ENCODE assay signal across 1 cellular context in the genomic region with DNA sequence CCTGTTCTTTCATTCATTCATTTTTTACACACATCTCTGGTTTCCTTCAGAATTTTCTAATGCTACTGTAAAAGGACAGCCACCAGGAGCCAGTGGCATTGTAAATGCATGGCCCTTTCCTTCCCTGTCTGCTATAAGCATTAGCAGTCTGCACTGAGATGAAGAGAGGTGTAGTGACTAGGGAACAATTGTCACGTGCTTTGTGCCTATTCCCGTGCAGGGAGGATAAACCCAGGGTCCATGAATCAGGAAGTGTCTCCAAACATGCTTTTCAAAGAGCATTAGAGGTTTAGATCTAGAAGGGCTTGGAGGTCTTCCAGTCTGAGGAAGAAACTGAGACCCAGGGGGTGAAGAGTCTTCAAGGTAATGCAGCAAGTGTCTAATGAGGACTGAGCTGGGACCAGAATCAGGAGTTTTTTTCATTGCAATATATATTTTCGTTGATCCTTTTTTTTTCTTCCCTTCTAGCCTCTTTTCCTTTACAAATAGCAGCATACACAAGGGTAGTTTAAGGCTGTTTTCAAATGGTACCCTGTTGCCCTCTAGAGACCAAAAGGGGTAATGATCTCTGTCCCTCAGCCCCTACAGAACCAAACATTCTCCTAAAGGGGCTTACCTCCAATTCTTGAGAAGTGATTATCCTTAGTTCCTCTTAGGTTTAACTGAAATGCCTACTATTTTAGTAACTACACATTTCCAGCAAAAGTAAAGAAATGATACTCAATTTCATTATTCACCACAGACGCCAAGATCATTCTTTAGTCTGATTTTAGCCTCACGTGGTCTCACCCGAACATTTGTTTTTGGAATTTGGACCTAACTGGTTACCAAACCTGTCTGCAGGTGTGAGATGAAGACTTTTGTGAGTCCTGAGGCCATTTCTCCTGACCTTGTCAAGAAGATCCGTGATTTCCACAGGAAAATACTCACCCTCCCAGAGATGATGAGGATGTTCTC.
TF ChIP-seq lines count a peak whose summit lies in the region.

No MANE protein-coding gene starts in this region.

TF ChIP-seq in K562, 482 proteins besides CTCF, POLR2A, EP300 and RAD21 (continues in another document):
- TF ChIP-seq ZNF408 (CRISPR knock-in tag; IDR thresholded peaks at IDR 0.05; ENCODE audit: low read depth) = no peak
- TF ChIP-seq, protein P1, sequence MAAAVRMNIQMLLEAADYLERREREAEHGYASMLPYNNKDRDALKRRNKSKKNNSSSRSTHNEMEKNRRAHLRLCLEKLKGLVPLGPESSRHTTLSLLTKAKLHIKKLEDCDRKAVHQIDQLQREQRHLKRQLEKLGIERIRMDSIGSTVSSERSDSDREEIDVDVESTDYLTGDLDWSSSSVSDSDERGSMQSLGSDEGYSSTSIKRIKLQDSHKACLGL (CRISPR knock-in tag; IDR thresholded peaks at IDR 0.05; ENCODE audit: borderline replicate concordance, poor library complexity, severe bottlenecking) = no peak
- TF ChIP-seq XRCC3 (IDR thresholded peaks at IDR 0.05) = no peak
- TF ChIP-seq, protein P2, sequence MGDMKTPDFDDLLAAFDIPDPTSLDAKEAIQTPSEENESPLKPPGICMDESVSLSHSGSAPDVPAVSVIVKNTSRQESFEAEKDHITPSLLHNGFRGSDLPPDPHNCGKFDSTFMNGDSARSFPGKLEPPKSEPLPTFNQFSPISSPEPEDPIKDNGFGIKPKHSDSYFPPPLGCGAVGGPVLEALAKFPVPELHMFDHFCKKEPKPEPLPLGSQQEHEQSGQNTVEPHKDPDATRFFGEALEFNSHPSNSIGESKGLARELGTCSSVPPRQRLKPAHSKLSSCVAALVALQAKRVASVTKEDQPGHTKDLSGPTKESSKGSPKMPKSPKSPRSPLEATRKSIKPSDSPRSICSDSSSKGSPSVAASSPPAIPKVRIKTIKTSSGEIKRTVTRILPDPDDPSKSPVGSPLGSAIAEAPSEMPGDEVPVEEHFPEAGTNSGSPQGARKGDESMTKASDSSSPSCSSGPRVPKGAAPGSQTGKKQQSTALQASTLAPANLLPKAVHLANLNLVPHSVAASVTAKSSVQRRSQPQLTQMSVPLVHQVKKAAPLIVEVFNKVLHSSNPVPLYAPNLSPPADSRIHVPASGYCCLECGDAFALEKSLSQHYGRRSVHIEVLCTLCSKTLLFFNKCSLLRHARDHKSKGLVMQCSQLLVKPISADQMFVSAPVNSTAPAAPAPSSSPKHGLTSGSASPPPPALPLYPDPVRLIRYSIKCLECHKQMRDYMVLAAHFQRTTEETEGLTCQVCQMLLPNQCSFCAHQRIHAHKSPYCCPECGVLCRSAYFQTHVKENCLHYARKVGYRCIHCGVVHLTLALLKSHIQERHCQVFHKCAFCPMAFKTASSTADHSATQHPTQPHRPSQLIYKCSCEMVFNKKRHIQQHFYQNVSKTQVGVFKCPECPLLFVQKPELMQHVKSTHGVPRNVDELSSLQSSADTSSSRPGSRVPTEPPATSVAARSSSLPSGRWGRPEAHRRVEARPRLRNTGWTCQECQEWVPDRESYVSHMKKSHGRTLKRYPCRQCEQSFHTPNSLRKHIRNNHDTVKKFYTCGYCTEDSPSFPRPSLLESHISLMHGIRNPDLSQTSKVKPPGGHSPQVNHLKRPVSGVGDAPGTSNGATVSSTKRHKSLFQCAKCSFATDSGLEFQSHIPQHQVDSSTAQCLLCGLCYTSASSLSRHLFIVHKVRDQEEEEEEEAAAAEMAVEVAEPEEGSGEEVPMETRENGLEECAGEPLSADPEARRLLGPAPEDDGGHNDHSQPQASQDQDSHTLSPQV (IDR thresholded peaks at IDR 0.05) = no peak
- TF ChIP-seq, protein P3, sequence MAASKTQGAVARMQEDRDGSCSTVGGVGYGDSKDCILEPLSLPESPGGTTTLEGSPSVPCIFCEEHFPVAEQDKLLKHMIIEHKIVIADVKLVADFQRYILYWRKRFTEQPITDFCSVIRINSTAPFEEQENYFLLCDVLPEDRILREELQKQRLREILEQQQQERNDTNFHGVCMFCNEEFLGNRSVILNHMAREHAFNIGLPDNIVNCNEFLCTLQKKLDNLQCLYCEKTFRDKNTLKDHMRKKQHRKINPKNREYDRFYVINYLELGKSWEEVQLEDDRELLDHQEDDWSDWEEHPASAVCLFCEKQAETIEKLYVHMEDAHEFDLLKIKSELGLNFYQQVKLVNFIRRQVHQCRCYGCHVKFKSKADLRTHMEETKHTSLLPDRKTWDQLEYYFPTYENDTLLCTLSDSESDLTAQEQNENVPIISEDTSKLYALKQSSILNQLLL (CRISPR knock-in tag; IDR thresholded peaks at IDR 0.05; ENCODE audit: borderline replicate concordance) = no peak
- no peak for TF ChIP-seq SMARCE1 (IDR thresholded peaks at IDR 0.05)
- TF ChIP-seq BRCA1 (IDR thresholded peaks at IDR 0.05) = no peak
- no peak for TF ChIP-seq BRCA1 (CRISPR knock-in tag; IDR thresholded peaks at IDR 0.05)
- TF ChIP-seq TEAD4 (IDR thresholded peaks at IDR 0.05; ENCODE audit: low read length) = 0 out of 2 replicates have a peak, but pooled peaks have one; percentile 16
- no peak for TF ChIP-seq TEAD4 (CRISPR knock-in tag; IDR thresholded peaks at IDR 0.05; ENCODE audit: borderline replicate concordance)
- TF ChIP-seq, protein P4, sequence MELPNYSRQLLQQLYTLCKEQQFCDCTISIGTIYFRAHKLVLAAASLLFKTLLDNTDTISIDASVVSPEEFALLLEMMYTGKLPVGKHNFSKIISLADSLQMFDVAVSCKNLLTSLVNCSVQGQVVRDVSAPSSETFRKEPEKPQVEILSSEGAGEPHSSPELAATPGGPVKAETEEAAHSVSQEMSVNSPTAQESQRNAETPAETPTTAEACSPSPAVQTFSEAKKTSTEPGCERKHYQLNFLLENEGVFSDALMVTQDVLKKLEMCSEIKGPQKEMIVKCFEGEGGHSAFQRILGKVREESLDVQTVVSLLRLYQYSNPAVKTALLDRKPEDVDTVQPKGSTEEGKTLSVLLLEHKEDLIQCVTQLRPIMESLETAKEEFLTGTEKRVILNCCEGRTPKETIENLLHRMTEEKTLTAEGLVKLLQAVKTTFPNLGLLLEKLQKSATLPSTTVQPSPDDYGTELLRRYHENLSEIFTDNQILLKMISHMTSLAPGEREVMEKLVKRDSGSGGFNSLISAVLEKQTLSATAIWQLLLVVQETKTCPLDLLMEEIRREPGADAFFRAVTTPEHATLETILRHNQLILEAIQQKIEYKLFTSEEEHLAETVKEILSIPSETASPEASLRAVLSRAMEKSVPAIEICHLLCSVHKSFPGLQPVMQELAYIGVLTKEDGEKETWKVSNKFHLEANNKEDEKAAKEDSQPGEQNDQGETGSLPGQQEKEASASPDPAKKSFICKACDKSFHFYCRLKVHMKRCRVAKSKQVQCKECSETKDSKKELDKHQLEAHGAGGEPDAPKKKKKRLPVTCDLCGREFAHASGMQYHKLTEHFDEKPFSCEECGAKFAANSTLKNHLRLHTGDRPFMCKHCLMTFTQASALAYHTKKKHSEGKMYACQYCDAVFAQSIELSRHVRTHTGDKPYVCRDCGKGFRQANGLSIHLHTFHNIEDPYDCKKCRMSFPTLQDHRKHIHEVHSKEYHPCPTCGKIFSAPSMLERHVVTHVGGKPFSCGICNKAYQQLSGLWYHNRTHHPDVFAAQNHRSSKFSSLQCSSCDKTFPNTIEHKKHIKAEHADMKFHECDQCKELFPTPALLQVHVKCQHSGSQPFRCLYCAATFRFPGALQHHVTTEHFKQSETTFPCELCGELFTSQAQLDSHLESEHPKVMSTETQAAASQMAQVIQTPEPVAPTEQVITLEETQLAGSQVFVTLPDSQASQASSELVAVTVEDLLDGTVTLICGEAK (IDR thresholded peaks at IDR 0.05) = no peak
- TF ChIP-seq, protein P4 (CRISPR knock-in tag; IDR thresholded peaks at IDR 0.05) = no peak
- no peak for TF ChIP-seq TOE1 (IDR thresholded peaks at IDR 0.05; ENCODE audit: borderline replicate concordance)
- no peak for TF ChIP-seq TOE1 (CRISPR knock-in tag; IDR thresholded peaks at IDR 0.05; ENCODE audit: borderline replicate concordance, low read depth)
- TF ChIP-seq, protein P5, sequence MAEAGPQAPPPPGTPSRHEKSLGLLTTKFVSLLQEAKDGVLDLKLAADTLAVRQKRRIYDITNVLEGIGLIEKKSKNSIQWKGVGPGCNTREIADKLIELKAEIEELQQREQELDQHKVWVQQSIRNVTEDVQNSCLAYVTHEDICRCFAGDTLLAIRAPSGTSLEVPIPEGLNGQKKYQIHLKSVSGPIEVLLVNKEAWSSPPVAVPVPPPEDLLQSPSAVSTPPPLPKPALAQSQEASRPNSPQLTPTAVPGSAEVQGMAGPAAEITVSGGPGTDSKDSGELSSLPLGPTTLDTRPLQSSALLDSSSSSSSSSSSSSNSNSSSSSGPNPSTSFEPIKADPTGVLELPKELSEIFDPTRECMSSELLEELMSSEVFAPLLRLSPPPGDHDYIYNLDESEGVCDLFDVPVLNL (CRISPR knock-in tag; IDR thresholded peaks at IDR 0.05; ENCODE audit: low read depth) = no peak
- no peak for TF ChIP-seq MECOM (CRISPR knock-in tag; IDR thresholded peaks at IDR 0.05)
- TF ChIP-seq CBFB (CRISPR knock-in tag; IDR thresholded peaks at IDR 0.05) = no peak
- TF ChIP-seq, protein P6, sequence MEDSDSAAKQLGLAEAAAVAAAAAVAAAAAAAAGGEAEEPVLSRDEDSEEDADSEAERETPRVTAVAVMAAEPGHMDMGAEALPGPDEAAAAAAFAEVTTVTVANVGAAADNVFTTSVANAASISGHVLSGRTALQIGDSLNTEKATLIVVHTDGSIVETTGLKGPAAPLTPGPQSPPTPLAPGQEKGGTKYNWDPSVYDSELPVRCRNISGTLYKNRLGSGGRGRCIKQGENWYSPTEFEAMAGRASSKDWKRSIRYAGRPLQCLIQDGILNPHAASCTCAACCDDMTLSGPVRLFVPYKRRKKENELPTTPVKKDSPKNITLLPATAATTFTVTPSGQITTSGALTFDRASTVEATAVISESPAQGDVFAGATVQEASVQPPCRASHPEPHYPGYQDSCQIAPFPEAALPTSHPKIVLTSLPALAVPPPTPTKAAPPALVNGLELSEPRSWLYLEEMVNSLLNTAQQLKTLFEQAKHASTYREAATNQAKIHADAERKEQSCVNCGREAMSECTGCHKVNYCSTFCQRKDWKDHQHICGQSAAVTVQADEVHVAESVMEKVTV (CRISPR knock-in tag; IDR thresholded peaks at IDR 0.05) = peak; percentile 80
- no peak for TF ChIP-seq ZNF197 (CRISPR knock-in tag; IDR thresholded peaks at IDR 0.05; ENCODE audit: low read depth)
- no peak for TF ChIP-seq NEUROD1 (IDR thresholded peaks at IDR 0.05; ENCODE audit: borderline replicate concordance, low read depth, low read length, partially characterized antibody)
- TF ChIP-seq HDAC6 (IDR thresholded peaks at IDR 0.05; ENCODE audit: low read depth, low read length) = no peak
- no peak for TF ChIP-seq SMAD3 (CRISPR knock-in tag; conservative IDR thresholded peaks at IDR 0.05)
- TF ChIP-seq RBBP5 (IDR thresholded peaks at IDR 0.05; ENCODE audit: borderline replicate concordance, insufficient read depth, low read length, poor library complexity, severe bottlenecking) = no peak
- TF ChIP-seq CBX8 (IDR thresholded peaks at IDR 0.05; ENCODE audit: borderline replicate concordance, extremely low read depth, low read depth, low read length, poor library complexity, severe bottlenecking) = no peak
- no peak for TF ChIP-seq ZBTB1 (CRISPR knock-in tag; IDR thresholded peaks at IDR 0.05; ENCODE audit: borderline replicate concordance, low read depth)
- no peak for TF ChIP-seq POLR3G (IDR thresholded peaks at IDR 0.05; ENCODE audit: extremely low read depth, insufficient read length, insufficient replicate concordance)
- no peak for TF ChIP-seq EZH2 (IDR thresholded peaks at IDR 0.05; ENCODE audit: borderline replicate concordance, low read depth, low read length)
- TF ChIP-seq NR4A1 (CRISPR knock-in tag; IDR thresholded peaks at IDR 0.05) = no peak
- no peak for TF ChIP-seq NR4A1 (tag; IDR thresholded peaks at IDR 0.05)
- TF ChIP-seq ZFP1 (CRISPR knock-in tag; IDR thresholded peaks at IDR 0.05) = no peak
- no peak for TF ChIP-seq ETV6 (IDR thresholded peaks at IDR 0.05; ENCODE audit: borderline replicate concordance in 1 of 2, low read depth in 2 of 2, low read length in 1 of 2)
- TF ChIP-seq ETV6 (CRISPR knock-in tag; IDR thresholded peaks at IDR 0.05; ENCODE audit: borderline replicate concordance) = no peak
- 0 out of 2 replicates have a peak, but pooled peaks have one; percentile 40 for TF ChIP-seq RB1 (IDR thresholded peaks at IDR 0.05; ENCODE audit: low read depth)
- TF ChIP-seq PURB (CRISPR knock-in tag; IDR thresholded peaks at IDR 0.05; ENCODE audit: low read depth) = no peak
- TF ChIP-seq PTTG1 (tag; IDR thresholded peaks at IDR 0.05; ENCODE audit: low read depth) = no peak
- TF ChIP-seq SAFB (IDR thresholded peaks at IDR 0.05; ENCODE audit: borderline replicate concordance, low read depth, low read length) = no peak
- TF ChIP-seq XRCC4 (IDR thresholded peaks at IDR 0.05; ENCODE audit: extremely low read depth, insufficient read depth, insufficient read length) = no peak
